In genomic region chr5:154896562-154896919, GRCh38 we compare ENCODE assay signal across 37 cellular contexts. TPM values are rescaled to one million over a fixed set of nuclear protein-coding genes. Genes with fewer than 3 reads are reported as not detected.
"Had no signal": no experiment of that assay in that cellular context is flagged by ENCODE, and none has a peak within 500 bp of the region (broad histone marks: within the 10 kb centered on the region; RNA-seq: fewer than 3 reads in every experiment).

No MANE protein-coding gene starts in this region.

- H3K4me3 Mint-ChIP-seq: activated B cell treated with CpG ODN at 0.5 μM for 24 hours; activated CD8-positive, alpha-beta T cell treated with anti-CD3 and anti-CD28 coated beads for 36 hours; activated naive CD4-positive, alpha-beta T cell treated with anti-CD3 and anti-CD28 coated beads for 36 hours; activated T-helper 1 cell treated with anti-CD3 and anti-CD28 coated beads, Interleukin-12 subunit alpha, Interleukin-12 subunit beta, Interleukin-2, Interleukin-4 antibody, amounts not matched to agents 30 ng/mL and 10 ng/mL and 1 ng/mL, durations not matched to agents 14 hours and 24 hours and 36 hours; brain; IgD-negative memory B cell had no signal

- H3K27me3 ChIP-seq: adrenal gland, Peyer's patch had no signal

- H3K9me3 ChIP-seq: adrenal gland, Peyer's patch had no signal

- H3K4me1 ChIP-seq: adrenal gland, Peyer's patch had no signal

- H3K27ac Mint-ChIP-seq: activated B cell treated with CpG ODN at 0.5 μM for 24 hours; activated CD8-positive, alpha-beta T cell treated with anti-CD3 and anti-CD28 coated beads for 36 hours; activated naive CD4-positive, alpha-beta T cell treated with anti-CD3 and anti-CD28 coated beads for 36 hours; activated T-helper 1 cell treated with anti-CD3 and anti-CD28 coated beads, Interleukin-12 subunit alpha, Interleukin-12 subunit beta, Interleukin-2, Interleukin-4 antibody, amounts not matched to agents 30 ng/mL and 10 ng/mL and 1 ng/mL, durations not matched to agents 14 hours and 24 hours and 36 hours; IgD-negative memory B cell had no signal

- DNase-seq: activated B cell treated with CpG ODN at 0.5 μM for 24 hours; activated CD4-positive, alpha-beta T cell treated with anti-CD3 and anti-CD28 coated beads for 4 hours; activated CD4-positive, alpha-beta T cell treated with anti-CD3 and anti-CD28 coated beads, Interleukin-2, amount 50 U/mL, for 1 hour; activated CD4-positive, CD25-positive, alpha-beta regulatory T cell treated with anti-CD3 and anti-CD28 coated beads, Interleukin-2, amount 50 U/mL, for 72 hours; activated CD8-positive, alpha-beta T cell treated with anti-CD3 and anti-CD28 coated beads for 36 hours; activated gamma-delta T cell treated with Interleukin-2 at 50 U/mL for 16 hours; activated naive CD4-positive, alpha-beta T cell treated with anti-CD3 and anti-CD28 coated beads for 36 hours; activated T-cell treated with anti-CD3 and anti-CD28 coated beads, Interleukin-2, amount 50 U/mL, for 1 hour; adrenal gland; anterior cingulate cortex; caudate nucleus; Karpas-422; KBM-7; NCI-H1048; NCI-H1105 treated with DMSO at 0.1 percent for 48 hours; NCI-H1436; NCI-H1694; NCI-H2029; NCI-H345; NCI-H510A; NCI-H526; NCI-H748 treated with DMSO at 0.1 percent for 48 hours; NK-92 treated with Interleukin-12 subunit alpha and Interleukin-12 subunit beta, amount 100 ng/mL, for 24 hours; PC-3; Peyer's patch; RPMI8226; SIG-M5; T-helper 1 cell; T-helper 2 cell; T-helper 9 cell had no signal

- H3K4me3 ChIP-seq: adrenal gland, Peyer's patch had no signal

- H3K27me3 Mint-ChIP-seq: activated B cell treated with CpG ODN at 0.5 μM for 24 hours; activated CD8-positive, alpha-beta T cell treated with anti-CD3 and anti-CD28 coated beads for 36 hours; brain; IgD-negative memory B cell had no signal

- H3K4me1 Mint-ChIP-seq: activated B cell treated with CpG ODN at 0.5 μM for 24 hours, brain, IgD-negative memory B cell had no signal

- H3K27ac ChIP-seq: adrenal gland, VCaP had no signal

- H3K9me3 Mint-ChIP-seq: activated B cell treated with CpG ODN at 0.5 μM for 24 hours; activated CD8-positive, alpha-beta T cell treated with anti-CD3 and anti-CD28 coated beads for 36 hours; activated naive CD4-positive, alpha-beta T cell treated with anti-CD3 and anti-CD28 coated beads for 36 hours; activated naive CD4-positive, alpha-beta T cell treated with anti-CD3 and anti-CD28 coated beads, Interleukin-2, amount 50 U/mL, for 72 hours; activated T-helper 1 cell treated with anti-CD3 and anti-CD28 coated beads, Interleukin-12 subunit alpha, Interleukin-12 subunit beta, Interleukin-2, Interleukin-4 antibody, amounts not matched to agents 30 ng/mL and 10 ng/mL and 1 ng/mL, durations not matched to agents 14 hours and 24 hours and 36 hours; brain; IgD-negative memory B cell had no signal

- ATAC-seq: activated CD8-positive, alpha-beta T cell treated with anti-CD3 and anti-CD28 coated beads for 36 hours; activated naive CD4-positive, alpha-beta T cell treated with anti-CD3 and anti-CD28 coated beads, Interleukin-2, amount 50 U/mL, for 72 hours; PC-3; SK-N-SH treated with all-trans-retinoic acid at 6 μM for 48 hours had no signal

RNA-seq across cellular contexts. Expression of gene FAXDC2, which starts 46.1 kb away (rescaled TPM):
- total RNA-seq: activated B cell treated with CpG ODN at 0.5 μM for 24 hours; activated CD8-positive, alpha-beta memory T cell treated with anti-CD3 and anti-CD28 coated beads for 36 hours; activated CD8-positive, alpha-beta T cell treated with anti-CD3 and anti-CD28 coated beads for 36 hours; activated naive CD4-positive, alpha-beta T cell treated with anti-CD3 and anti-CD28 coated beads for 36 hours; activated T-helper 1 cell treated with anti-CD3 and anti-CD28 coated beads, Interleukin-12 subunit alpha, Interleukin-12 subunit beta, Interleukin-2, Interleukin-4 antibody, amounts not matched to agents 30 ng/mL and 10 ng/mL and 1 ng/mL, durations not matched to agents 14 hours and 24 hours and 36 hours; PC-3 had no signal
